In genomic region chr13:107649071-107649470, GRCh38 we compare ENCODE assay signal across 28 cellular contexts.
"Had no signal": no experiment of that assay in that cellular context is flagged by ENCODE, and none has a peak within 500 bp of the region (broad histone marks: within the 10 kb centered on the region; RNA-seq: fewer than 3 reads in every experiment).

No MANE protein-coding gene starts in this region.

- H3K4me3 Mint-ChIP-seq: activated CD4-positive, alpha-beta T cell treated with anti-CD3 and anti-CD28 coated beads, Interleukin-2, amount 10 ng/mL, durations not matched to agents 24 days and 14 days; activated CD8-positive, alpha-beta T cell treated with anti-CD3 and anti-CD28 coated beads for 36 hours; activated naive CD8-positive, alpha-beta T cell treated with anti-CD3 and anti-CD28 coated beads for 36 hours; activated T-cell treated with anti-CD3 and anti-CD28 coated beads, Interleukin-2, amount 50 U/mL, for 72 hours; activated T-helper 17 cell treated with anti-CD3 and anti-CD28 coated beads, Interleukin-2, amount 50 U/mL, for 72 hours had no signal

- H3K4me1 ChIP-seq: body of pancreas, breast epithelium, Peyer's patch had no signal

- H3K9me3 Mint-ChIP-seq: activated CD4-positive, alpha-beta T cell treated with anti-CD3 and anti-CD28 coated beads, Interleukin-2, amount 10 ng/mL, durations not matched to agents 24 days and 14 days; activated CD8-positive, alpha-beta T cell treated with anti-CD3 and anti-CD28 coated beads for 36 hours had no signal

- DNase-seq: activated CD4-positive, alpha-beta T cell treated with anti-CD3 and anti-CD28 coated beads, Interleukin-2, amount 10 ng/mL, durations not matched to agents 24 days and 14 days; activated CD4-positive, alpha-beta T cell treated with anti-CD3 and anti-CD28 coated beads, Interleukin-2, amount 50 U/mL, for 4 hours; activated CD8-positive, alpha-beta T cell treated with anti-CD3 and anti-CD28 coated beads for 36 hours; activated effector memory CD4-positive, alpha-beta T cell treated with anti-CD3 and anti-CD28 coated beads, Interleukin-2, amount 50 U/mL, for 16 hours; activated naive CD4-positive, alpha-beta T cell; activated naive CD4-positive, alpha-beta T cell treated with anti-CD3 and anti-CD28 coated beads, Interleukin-2, amount 50 U/mL, for 16 hours; activated naive CD8-positive, alpha-beta T cell treated with anti-CD3 and anti-CD28 coated beads for 36 hours; activated T-cell treated with anti-CD3 and anti-CD28 coated beads, Interleukin-2, amount 50 U/mL, for 1 hour; activated T-cell treated with anti-CD3 and anti-CD28 coated beads, Interleukin-2, amount 50 U/mL, for 72 hours; body of pancreas; Karpas-422; KBM-7; NCI-H1048; NCI-H1105 treated with DMSO at 0.1 percent for 48 hours; NCI-H1436; NCI-H1694; NCI-H2029; NCI-H510A; NCI-H526; NCI-H748 treated with DMSO at 0.1 percent for 48 hours; NK-92 treated with Interleukin-12 subunit alpha and Interleukin-12 subunit beta, amount 100 ng/mL, for 24 hours; PC-3; Peyer's patch; RPMI8226; SIG-M5; T1000 had no signal

- H3K4me1 Mint-ChIP-seq: activated CD4-positive, alpha-beta T cell treated with anti-CD3 and anti-CD28 coated beads, Interleukin-2, amount 10 ng/mL, durations not matched to agents 24 days and 14 days; activated naive CD8-positive, alpha-beta T cell treated with anti-CD3 and anti-CD28 coated beads for 36 hours; activated T-helper 17 cell treated with anti-CD3 and anti-CD28 coated beads, Interleukin-2, amount 50 U/mL, for 72 hours had no signal

- H3K27ac Mint-ChIP-seq: activated CD4-positive, alpha-beta T cell treated with anti-CD3 and anti-CD28 coated beads, Interleukin-2, amount 10 ng/mL, durations not matched to agents 24 days and 14 days; activated CD8-positive, alpha-beta T cell treated with anti-CD3 and anti-CD28 coated beads for 36 hours; activated naive CD8-positive, alpha-beta T cell treated with anti-CD3 and anti-CD28 coated beads for 36 hours; activated T-cell treated with anti-CD3 and anti-CD28 coated beads, Interleukin-2, amount 50 U/mL, for 72 hours; activated T-helper 17 cell treated with anti-CD3 and anti-CD28 coated beads, Interleukin-2, amount 50 U/mL, for 72 hours had no signal

- H3K36me3 ChIP-seq: breast epithelium, Peyer's patch had no signal

- H3K4me3 ChIP-seq: body of pancreas, breast epithelium, Peyer's patch had no signal

- H3K36me3 Mint-ChIP-seq: activated naive CD8-positive, alpha-beta T cell treated with anti-CD3 and anti-CD28 coated beads for 36 hours had no signal

- H3K27me3 Mint-ChIP-seq: activated CD4-positive, alpha-beta T cell treated with anti-CD3 and anti-CD28 coated beads, Interleukin-2, amount 10 ng/mL, durations not matched to agents 24 days and 14 days; activated CD8-positive, alpha-beta T cell treated with anti-CD3 and anti-CD28 coated beads for 36 hours; activated T-helper 17 cell treated with anti-CD3 and anti-CD28 coated beads, Interleukin-2, amount 50 U/mL, for 72 hours had no signal

- H3K9me3 ChIP-seq: body of pancreas, breast epithelium, Peyer's patch had no signal

- H3K27me3 ChIP-seq: body of pancreas, breast epithelium, Peyer's patch had no signal

- ATAC-seq: activated CD8-positive, alpha-beta T cell treated with anti-CD3 and anti-CD28 coated beads for 36 hours; activated T-cell treated with anti-CD3 and anti-CD28 coated beads, Interleukin-2, amount 50 U/mL, for 72 hours; activated T-helper 17 cell treated with anti-CD3 and anti-CD28 coated beads, Interleukin-2, amount 50 U/mL, for 72 hours; body of pancreas; PC-3 had no signal

- H3K27ac ChIP-seq: body of pancreas, breast epithelium, Peyer's patch had no signal
